In the genomic region with DNA sequence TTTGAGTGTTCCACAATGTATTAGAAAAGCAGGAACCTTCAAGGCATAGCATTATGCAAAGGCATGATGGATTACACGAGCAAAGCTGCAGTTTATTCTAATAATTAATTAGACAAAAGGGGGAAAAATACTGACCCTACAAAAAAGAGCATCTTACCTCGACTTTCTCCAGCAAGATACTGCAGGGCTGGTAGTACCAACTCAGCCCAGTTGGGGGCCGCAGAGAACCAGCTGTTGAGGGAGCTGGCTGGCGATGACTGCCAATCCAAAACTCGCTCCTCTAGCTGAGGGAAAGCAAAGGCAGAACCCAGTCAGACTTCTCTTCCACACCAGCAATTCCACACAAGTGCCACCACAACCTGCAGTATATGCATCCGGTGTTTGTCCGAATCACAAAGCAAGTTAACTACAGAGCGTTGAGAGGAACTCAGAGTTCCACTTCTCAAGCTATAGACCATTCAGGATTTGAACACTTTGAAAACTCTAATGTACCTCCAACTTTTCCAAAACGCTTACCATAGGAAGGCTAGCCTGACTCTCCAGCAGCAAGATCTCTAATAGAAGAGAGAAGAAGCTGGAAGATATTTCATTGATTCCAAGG, we compare ENCODE assay signal across 8 cellular contexts.
DNase-seq lines count a peak whose midpoint lies in the region; ATAC-seq lines count a peak whose summit lies in the region.

No MANE protein-coding gene starts in this region.

- peak; percentile 17 for DNase-seq in COR-L47 (lab: John Stamatoyannopoulos, UW)
- peak; percentile 66 for DNase-seq in NAMALWA (ENCODE audit: low spot score)
- DNase-seq in activated T-cell treated with anti-CD3 and anti-CD28 coated beads for 48 hours (ENCODE audit: low read depth) = peak; percentile 24
- peak; percentile 59 for DNase-seq in germinal center (ENCODE audit: low spot score)
- peak in 2 of 3 donors; percentile 6 to 35 for DNase-seq in stimulated activated CD4-positive, alpha-beta T cell treated with anti-CD3 and anti-CD28 coated beads, TNF-alpha, amount 100 ng/mL, for 1 hour (ENCODE audit: low read depth in 3 of 3, low spot score in 1 of 3)

- ATAC-seq in GM19351 (IDR thresholded peaks at IDR 0.05; ENCODE audit: unreplicated experiment) (peak; percentile 90), GM18519 (IDR thresholded peaks at IDR 0.05; ENCODE audit: low FRiP score, unreplicated experiment) (no peak), GM21447 (IDR thresholded peaks at IDR 0.05; ENCODE audit: unreplicated experiment) (no peak)
